In the genomic region with DNA sequence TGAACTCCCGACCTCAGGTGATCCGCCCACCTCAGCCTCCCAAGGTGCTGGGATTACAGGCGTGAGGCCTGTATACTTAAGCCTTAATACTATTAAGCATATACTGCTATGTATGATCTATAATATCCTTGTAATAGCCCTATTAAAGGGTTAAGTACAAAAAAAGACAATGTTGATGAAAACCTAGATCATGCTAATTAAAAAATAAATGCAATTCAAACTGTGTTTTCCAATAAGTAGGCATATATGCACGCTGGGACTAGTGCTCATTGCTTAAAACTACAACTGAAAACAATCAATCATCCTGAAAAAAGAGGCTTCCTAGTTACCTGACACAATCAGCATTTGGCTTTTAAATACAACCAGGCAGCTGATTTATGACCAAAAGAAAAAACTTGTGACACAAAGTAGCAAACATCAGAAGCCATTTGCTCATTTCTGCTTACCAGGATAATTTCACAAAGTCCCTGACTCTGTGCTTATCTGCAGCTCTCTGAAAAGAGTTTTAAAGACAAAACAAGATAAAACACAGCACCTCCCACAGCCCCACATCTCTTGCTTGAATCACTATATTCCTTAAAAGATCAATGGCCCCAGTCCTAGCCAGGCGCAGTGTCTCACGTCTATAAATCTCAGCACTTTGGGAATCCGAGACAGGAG, we compare ENCODE assay signal across 34 cellular contexts. TPM values are rescaled to one million over a fixed set of nuclear protein-coding genes. Genes with fewer than 3 reads are reported as not detected.
"Had no signal": no experiment of that assay in that cellular context is flagged by ENCODE, and none has a peak within 500 bp of the region (broad histone marks: within the 10 kb centered on the region; RNA-seq: fewer than 3 reads in every experiment).

No MANE protein-coding gene starts in this region.

- H3K9me3 ChIP-seq: gastroesophageal sphincter, pancreas, psoas muscle, right atrium auricular region, stomach, tibial artery had no signal

- H3K4me3 ChIP-seq: gastroesophageal sphincter, hepatocyte, pancreas, psoas muscle, right atrium auricular region, smooth muscle cell, stomach, tibial artery had no signal

- H3K27me3 Mint-ChIP-seq: stimulated activated memory B cell treated with anti-CD40 and anti-IgM and Interleukin-4, amounts not matched to agents 10 μg/mL and 1 μg/mL and 100 μg/mL, for 72 hours had no signal

- DNase-seq: activated CD4-positive, alpha-beta T cell treated with anti-CD3 and anti-CD28 coated beads for 48 hours; activated CD4-positive, alpha-beta T cell treated with anti-CD3 and anti-CD28 coated beads, Interleukin-2, amount 50 U/mL, for 48 hours; activated CD8-positive, alpha-beta memory T cell treated with anti-CD3 and anti-CD28 coated beads, Interleukin-2, amount 50 U/mL, for 4 hours; activated gamma-delta T cell treated with Interleukin-2 at 50 U/mL for 16 hours; activated naive CD4-positive, alpha-beta T cell treated with anti-CD3 and anti-CD28 coated beads, Interleukin-2, amount 50 U/mL, for 16 hours; activated T-cell treated with anti-CD3 and anti-CD28 coated beads, Interleukin-2, amount 50 U/mL, for 1 hour; amygdala; caudate nucleus; cortex of kidney; effector memory CD8-positive, alpha-beta T cell; left cardiac atrium; mammary epithelial cell; naive B cell; pancreas; psoas muscle; stimulated activated CD4-positive, alpha-beta T cell treated with anti-CD3 and anti-CD28 coated beads, Interleukin-1b, Interleukin-23, amount 100 ng/mL, for 48 hours; stimulated activated CD4-positive, alpha-beta T cell treated with anti-CD3 and anti-CD28 coated beads, Interleukin-4, amount 100 ng/mL, for 4 hours; stimulated activated CD8-positive, alpha-beta memory T cell treated with anti-CD3 and anti-CD28 coated beads, Interleukin-4, amount 100 ng/mL, for 48 hours; stomach; tibial artery had no signal

- H3K27ac Mint-ChIP-seq: effector memory CD8-positive, alpha-beta T cell; stimulated activated memory B cell treated with anti-CD40 and anti-IgM and Interleukin-4, amounts not matched to agents 10 μg/mL and 1 μg/mL and 100 μg/mL, for 72 hours; T-helper 2 cell treated with Interferon-gamma antibody and Interleukin-4, amounts not matched to agents 5 μg/mL and 100 μg/mL, for 36 hours had no signal

- H3K79me2 ChIP-seq: hepatocyte had no signal

- H3K4me1 ChIP-seq: gastroesophageal sphincter, pancreas, psoas muscle, right atrium auricular region, stomach, tibial artery had no signal

- H3K27me3 ChIP-seq: hepatocyte, pancreas, right atrium auricular region had no signal

- H3K4me1 Mint-ChIP-seq: naive B cell; stimulated activated memory B cell treated with anti-CD40 and anti-IgM and Interleukin-4, amounts not matched to agents 10 μg/mL and 1 μg/mL and 100 μg/mL, for 72 hours had no signal

- H3K4me3 Mint-ChIP-seq: effector memory CD8-positive, alpha-beta T cell; naive B cell; stimulated activated memory B cell treated with anti-CD40 and anti-IgM and Interleukin-4, amounts not matched to agents 10 μg/mL and 1 μg/mL and 100 μg/mL, for 72 hours; T-helper 2 cell treated with Interferon-gamma antibody and Interleukin-4, amounts not matched to agents 5 μg/mL and 100 μg/mL, for 36 hours had no signal

- H3K36me3 Mint-ChIP-seq: naive B cell; stimulated activated memory B cell treated with anti-CD40 and anti-IgM and Interleukin-4, amounts not matched to agents 10 μg/mL and 1 μg/mL and 100 μg/mL, for 72 hours had no signal

- H3K9me3 Mint-ChIP-seq: effector memory CD8-positive, alpha-beta T cell; naive B cell; stimulated activated memory B cell treated with anti-CD40 and anti-IgM and Interleukin-4, amounts not matched to agents 10 μg/mL and 1 μg/mL and 100 μg/mL, for 72 hours; T-helper 2 cell treated with Interferon-gamma antibody and Interleukin-4, amounts not matched to agents 5 μg/mL and 100 μg/mL, for 36 hours had no signal

- H3K4me2 ChIP-seq: hepatocyte, smooth muscle cell had no signal

- H3K27ac ChIP-seq: gastroesophageal sphincter, hepatocyte, pancreas, psoas muscle, right atrium auricular region, stomach, tibial artery had no signal

- H2AFZ ChIP-seq: hepatocyte had no signal

- ATAC-seq: activated CD4-positive, CD25-positive, alpha-beta regulatory T cell treated with anti-CD3 and anti-CD28 coated beads, Interleukin-2, amount 50 U/mL, for 24 hours; effector memory CD8-positive, alpha-beta T cell; gastroesophageal sphincter; left cardiac atrium; psoas muscle; stimulated activated memory B cell treated with anti-CD40 and anti-IgM and Interleukin-4, amounts not matched to agents 10 μg/mL and 1 μg/mL and 100 μg/mL, for 72 hours had no signal

- H3K36me3 ChIP-seq: gastroesophageal sphincter, pancreas, right atrium auricular region, stomach, tibial artery had no signal

RNA-seq across cellular contexts. Expression of a gene that starts 11.1 kb away (rescaled TPM):
- total RNA-seq: endothelial cell of umbilical vein, fibroblast of villous mesenchyme, gastroesophageal sphincter, right atrium auricular region had no signal

RNA-seq across cellular contexts. Expression of a gene that starts 25.3 kb away (rescaled TPM):
- polyA plus RNA-seq: smooth muscle cell had no signal

RNA-seq across cellular contexts. Expression of a gene that starts 35.4 kb away (rescaled TPM):
- total RNA-seq: chondrocyte, endothelial cell of umbilical vein, fibroblast of lung, fibroblast of villous mesenchyme, gastroesophageal sphincter, hepatocyte, mammary epithelial cell, right atrium auricular region, smooth muscle cell, stomach, ureter had no signal
- polyA plus RNA-seq: endothelial cell of umbilical vein, fibroblast of lung, keratinocyte, mammary epithelial cell, neural cell had no signal
